In genomic region chr16:22681881-22682291, GRCh38 we compare ENCODE assay signal across 24 cellular contexts.
DNase-seq lines count a peak whose midpoint lies in the region; ATAC-seq, FAIRE-seq and TF ChIP-seq lines count a peak whose summit lies in the region.
"Had no signal": no experiment of that assay in that cellular context is flagged by ENCODE, and none has a peak within 500 bp of the region (broad histone marks: within the 10 kb centered on the region; RNA-seq: fewer than 3 reads in every experiment).

No MANE protein-coding gene starts in this region.

- H3K14ac ChIP-seq in H1 (ENCODE audit: insufficient read length): no peak overlapping the region

- H2BK5ac ChIP-seq in H1 (ENCODE audit: low read depth, low read length): no peak overlapping the region

- no peak overlapping the region for H4K91ac ChIP-seq in H1 (replicated peaks; ENCODE audit: insufficient read length, low read length)

- H3K56ac ChIP-seq in H1 (replicated peaks; ENCODE audit: insufficient read length, low read depth, low read length): no peak overlapping the region

- no peaks in the 10 kb centered on the region for H3F3A ChIP-seq in neural cell (ENCODE audit: insufficient read depth, low read length, poor library complexity, severe bottlenecking)

- peaks cover 0 to 3% of the 10 kb centered on the region in 2 experiments; a peak in 2 of 4 replicates for H3K9me3 ChIP-seq in H1 (ENCODE audit: insufficient read depth in 2 of 2, low read depth in 1 of 2, low read length in 1 of 2)
- no peaks in the 10 kb centered on the region for H3K9me3 ChIP-seq in neural cell (ENCODE audit: low read length)
- H3K9me3 ChIP-seq: SK-N-SH had no signal

- no peaks in the 10 kb centered on the region for H3K23me2 ChIP-seq in H1 (ENCODE audit: low read depth, low read length)

- TF ChIP-seq RAD21 in H1 (IDR thresholded peaks at IDR 0.05 in 1 of 2, conservative IDR thresholded peaks at IDR 0.05 in 1 of 2; ENCODE audit: low read depth in 2 of 2, low read length in 2 of 2) (no peak), neural cell (conservative IDR thresholded peaks at IDR 0.05) (no peak)

- H3K9ac ChIP-seq in H1 (replicated peaks in 1 of 4; ENCODE audit: extremely low read depth in 1 of 4, low read depth in 3 of 4, low read length in 3 of 4): no peak overlapping the region
- peak overlapping the region; percentile 15 for H3K9ac ChIP-seq in neural cell (ENCODE audit: low read length)
- H3K9ac ChIP-seq: BLaER1 treated with 17β-estradiol and CSF1 and Interleukin-3, amounts not matched to agents 10 nM and 100 nM; SK-N-SH had no signal

- no peak overlapping the region for H3K4me3 ChIP-seq in H1 (ENCODE audit: extremely low read depth in 1 of 4, insufficient read depth in 2 of 4, low read depth in 3 of 4, low read length in 4 of 4)
- no peak overlapping the region for H3K4me3 ChIP-seq in neural cell (ENCODE audit: low read length)
- H3K4me3 ChIP-seq: BLaER1 treated with 17β-estradiol and CSF1 and Interleukin-3, amounts not matched to agents 10 nM and 100 nM had no signal

- H3K27ac ChIP-seq in H1 (ENCODE audit: low read depth, low read length): no peak overlapping the region
- peak overlapping the region; percentile 53 for H3K27ac ChIP-seq in neural cell (ENCODE audit: low read length)
- H3K27ac ChIP-seq: 22Rv1; BLaER1 treated with 17β-estradiol and CSF1 and Interleukin-3, amounts not matched to agents 10 nM and 100 nM; RWPE1 had no signal

- no peak overlapping the region for H2BK15ac ChIP-seq in H1 (ENCODE audit: low read length)

- no peak overlapping the region for H3K18ac ChIP-seq in H1 (ENCODE audit: extremely low read depth, low read length)

- TF ChIP-seq CTCF in H1 (IDR thresholded peaks at IDR 0.05; ENCODE audit: control extremely low read depth in 1 of 3, insufficient read depth in 1 of 3, low read depth in 1 of 3, low read length in 3 of 3) (no peak), neural cell (IDR thresholded peaks at IDR 0.05; ENCODE audit: poor library complexity, severe bottlenecking) (no peak)

- no peak overlapping the region for H2BK12ac ChIP-seq in H1 (ENCODE audit: low read depth, low read length)

- POLR2A ChIA-PET in H1 (lab: Charles Lee; ENCODE audit: partially characterized antibody): no interaction called here

- TF ChIP-seq POLR2A in H1 (IDR thresholded peaks at IDR 0.05; ENCODE audit: control extremely low read depth in 1 of 2, low read depth in 2 of 2, low read length in 2 of 2): no peak

- no peaks in the 10 kb centered on the region for H3K9me2 ChIP-seq in neural cell (ENCODE audit: insufficient read depth, low read length)
- H3K9me2 ChIP-seq: SK-N-SH had no signal

- TF ChIP-seq EP300 in H1 (IDR thresholded peaks at IDR 0.05; ENCODE audit: borderline replicate concordance in 1 of 2, low read depth in 2 of 2, low read length in 2 of 2): no peak
- TF ChIP-seq EP300 in neural cell (conservative IDR thresholded peaks at IDR 0.05; ENCODE audit: poor library complexity, severe bottlenecking): peak; percentile 34

- no peaks in the 10 kb centered on the region for H3K79me1 ChIP-seq in H1 (ENCODE audit: low read depth, low read length)

- H3K4me2 ChIP-seq in H1 (ENCODE audit: insufficient read depth in 1 of 2, low read depth in 2 of 2, low read length in 2 of 2): no peak overlapping the region
- H3K4me2 ChIP-seq in neural cell (ENCODE audit: low read length): no peak overlapping the region
- H3K4me2 ChIP-seq: SK-N-SH had no signal

- H2AFZ ChIP-seq in H1 (ENCODE audit: low read length): peak overlapping the region; percentile 51
- H2AFZ ChIP-seq in neural cell (ENCODE audit: low read depth, low read length): no peak overlapping the region

- H4K8ac ChIP-seq in H1 (ENCODE audit: extremely low read depth, insufficient read depth, low read length): no peak overlapping the region

- CTCF ChIA-PET in H1 (lab: Charles Lee; ENCODE audit: partially characterized antibody): interaction anchor here (0.6 to 2.7 kb wide), 4 partner anchors 36 to 142 kb away, joined by 3 to 8 read pairs (median 4); no protein-coding TSS in a partner anchor

- H2BK20ac ChIP-seq in H1 (ENCODE audit: low read length): no peak overlapping the region

- H4K5ac ChIP-seq in H1 (ENCODE audit: insufficient read length, low read depth, low read length): no peak overlapping the region

- H2BK120ac ChIP-seq in H1 (replicated peaks; ENCODE audit: low read depth, low read length): no peak overlapping the region

- peaks cover 0 to 14% (median 0%) of the 10 kb centered on the region in 4 experiments; a peak in 3 of 7 replicates for H3K4me1 ChIP-seq in H1 (replicated peaks in 1 of 4; ENCODE audit: control insufficient read depth in 3 of 4, insufficient read depth in 4 of 4, low read length in 3 of 4)

- no peaks in the 10 kb centered on the region for H3K36me3 ChIP-seq in H1 (ENCODE audit: control insufficient read depth in 2 of 4, insufficient read depth in 4 of 4, low read length in 3 of 4)
- H3K36me3 ChIP-seq in neural cell (ENCODE audit: insufficient read depth, low read length): no peaks in the 10 kb centered on the region
- H3K36me3 ChIP-seq: BLaER1 treated with 17β-estradiol and CSF1 and Interleukin-3, amounts not matched to agents 10 nM and 100 nM had no signal

- no peak for FAIRE-seq in H1 (lab: Jason Lieb, UNC)
- FAIRE-seq: HTR-8/SVneo had no signal

- H3K79me2 ChIP-seq in H1 (ENCODE audit: control insufficient read depth in 1 of 2, insufficient read depth in 2 of 2, low read length in 2 of 2): no peaks in the 10 kb centered on the region
- no peaks in the 10 kb centered on the region for H3K79me2 ChIP-seq in neural cell (replicated peaks; ENCODE audit: insufficient read depth, low read length)

- H3K27me3 ChIP-seq in H1 (replicated peaks in 1 of 4; ENCODE audit: control insufficient read depth in 3 of 4, extremely low read depth in 1 of 4, insufficient read depth in 3 of 4, low read length in 3 of 4) (no peaks in the 10 kb centered on the region), neural cell (ENCODE audit: insufficient read depth, low read depth, low read length) (no peaks in the 10 kb centered on the region)
- H3K27me3 ChIP-seq: BLaER1 treated with 17β-estradiol and CSF1 and Interleukin-3, amounts not matched to agents 10 nM and 100 nM had no signal

- no peak overlapping the region for H2AK5ac ChIP-seq in H1 (ENCODE audit: low read depth, low read length)

- DNase-seq in DMS53 (lab: John Stamatoyannopoulos, UW) (peak; percentile 16), DMS53 treated with DMSO at 0.1 percent for 48 hours (lab: John Stamatoyannopoulos, UW; ENCODE audit: unreplicated experiment) (no peak), H1 (ENCODE audit: low read depth in 1 of 2, low spot score in 2 of 2) (no peak), HuH-7.5 (ENCODE audit: low spot score) (no peak), HUDEP-2 (lab: John Stamatoyannopoulos, UW; ENCODE audit: unreplicated experiment in 76 of 76) (no peak)
- DNase-seq: ACHN; CD8-positive, alpha-beta T cell; GOT3; Kasumi-1; NCI-H1694; NCI-H2081; NCI-H2171; NCI-H446; NCI-H526; PC-3; SHP77 treated with DMSO at 0.1 percent for 48 hours; SK-N-SH had no signal

- no peak overlapping the region for H3K23ac ChIP-seq in H1 (ENCODE audit: insufficient read length)

- no peak overlapping the region for H3K4ac ChIP-seq in H1 (replicated peaks; ENCODE audit: insufficient read length, low read depth, low read length)

- ATAC-seq in GM18498 (IDR thresholded peaks at IDR 0.05; ENCODE audit: unreplicated experiment) (no peak), GM21515 (IDR thresholded peaks at IDR 0.05; ENCODE audit: unreplicated experiment) (no peak)
- ATAC-seq: CD8-positive, alpha-beta T cell; PC-3 had no signal

- 87% methylated on average over 9 of the region's 9 CpGs; no CpG with 5 or more reads in 1 of the 2 experiments for WGBS in H1 (ENCODE audit: extremely low coverage in 1 of 2, insufficient coverage in 1 of 2, insufficient read length in 1 of 2, insufficient replicate concordance in 2 of 2, low coverage in 1 of 2, low lambda C conversion rate in 2 of 2, missing lambda C conversion rate in 1 of 2), 2 experiments

- no peaks in the 10 kb centered on the region for H4K20me1 ChIP-seq in H1 (replicated peaks in 1 of 2; ENCODE audit: control insufficient read depth in 1 of 2, insufficient read depth in 2 of 2, low read length in 2 of 2)
- no peaks in the 10 kb centered on the region for H4K20me1 ChIP-seq in neural cell (ENCODE audit: insufficient read depth)
- H4K20me1 ChIP-seq: BLaER1 treated with 17β-estradiol and CSF1 and Interleukin-3, amounts not matched to agents 10 nM and 100 nM had no signal

TF ChIP-seq in H1, 55 proteins besides CTCF, POLR2A, EP300 and RAD21:
- no peak for TF ChIP-seq EZH2 (IDR thresholded peaks at IDR 0.05; ENCODE audit: low read depth, low read length, severe bottlenecking)

TF ChIP-seq in neural cell, 6 proteins besides CTCF, POLR2A, EP300 and RAD21:
- TF ChIP-seq SMC3 (conservative IDR thresholded peaks at IDR 0.05; ENCODE audit: poor library complexity) (no peak), REST (IDR thresholded peaks at IDR 0.05; ENCODE audit: borderline replicate concordance) (peak; percentile 4), MXI1 (conservative IDR thresholded peaks at IDR 0.05; ENCODE audit: poor library complexity, severe bottlenecking) (no peak), EZH2 (IDR thresholded peaks at IDR 0.05; ENCODE audit: borderline replicate concordance, insufficient read depth, low read length, poor library complexity, severe bottlenecking) (no peak), POLR2AphosphoS5 (IDR thresholded peaks at IDR 0.05) (peak; percentile 76), TAF1 (IDR thresholded peaks at IDR 0.05; ENCODE audit: low read depth) (no peak)
